In the genomic region with DNA sequence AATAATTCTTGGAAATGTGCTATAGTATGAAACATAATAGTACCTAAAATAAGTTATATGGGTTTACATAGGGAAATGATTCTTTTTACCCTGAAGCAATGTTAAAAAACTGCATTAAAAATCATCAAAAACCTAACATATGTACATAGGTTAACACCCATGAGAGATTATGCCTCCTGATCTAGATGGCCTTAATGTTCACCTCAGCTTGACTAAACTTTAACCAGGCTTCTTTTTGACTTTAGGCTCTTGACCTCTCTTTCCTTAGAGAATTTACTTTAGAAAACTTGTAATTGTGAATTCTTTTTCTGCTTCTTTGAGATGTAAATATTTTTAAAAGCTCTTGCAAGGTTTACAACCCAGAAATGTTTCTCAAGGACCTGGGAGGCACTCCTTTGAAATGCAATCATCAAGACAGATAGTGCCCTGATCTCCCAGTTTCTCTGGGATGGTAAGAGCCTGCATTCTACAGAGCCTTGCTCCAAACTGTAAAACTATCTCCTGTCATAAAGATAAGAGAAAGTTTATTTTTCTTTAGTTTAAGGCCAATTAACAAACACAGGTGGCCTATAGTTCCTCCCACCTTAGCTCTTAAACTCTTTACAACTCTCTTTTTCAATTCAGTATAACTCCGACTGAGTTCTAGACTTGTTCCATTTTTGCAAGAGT, we compare ENCODE assay signal across 18 cellular contexts.
DNase-seq lines count a peak whose midpoint lies in the region; ATAC-seq, FAIRE-seq and TF ChIP-seq lines count a peak whose summit lies in the region.
"Had no signal": no experiment of that assay in that cellular context is flagged by ENCODE, and none has a peak within 500 bp of the region (broad histone marks: within the 10 kb centered on the region; RNA-seq: fewer than 3 reads in every experiment).

No MANE protein-coding gene starts in this region.

- no peaks in the 10 kb centered on the region for H3K27me3 ChIP-seq in pancreas

- no peaks in the 10 kb centered on the region for H3K4me1 Mint-ChIP-seq in natural killer cell treated with Interleukin-12 subunit alpha and Interleukin-12 subunit beta and Interleukin-15 and Interleukin-18, amount 100 ng/mL, for 72 hours (ENCODE audit: low read depth in 2 of 2)

- H3K27me3 Mint-ChIP-seq in natural killer cell treated with Interleukin-12 subunit alpha and Interleukin-12 subunit beta and Interleukin-15 and Interleukin-18, amount 100 ng/mL, for 72 hours, result no peaks in the 10 kb centered on the region

- peak overlapping the region; percentile 53; the same call in 1 of the 2 replicates for H3K27ac ChIP-seq in HEK293 (ENCODE audit: extremely low read depth, low read depth, low read length)
- no peak overlapping the region for H3K27ac ChIP-seq in pancreas

- CTCF ChIA-PET in HEK293 (lab: Yijun Ruan, JAX), result interaction anchor here (0.5 to 0.7 kb wide), 4 partner anchors 39 to 1853 kb away, joined by 3 to 4 read pairs (median 3); no protein-coding TSS in a partner anchor

- H3K9me3 Mint-ChIP-seq in natural killer cell treated with Interleukin-12 subunit alpha and Interleukin-12 subunit beta and Interleukin-15 and Interleukin-18, amount 100 ng/mL, for 72 hours, result peaks cover 5% of the 10 kb centered on the region

- peak; percentile 43 for FAIRE-seq in pancreas (lab: Jason Lieb, UNC)

- H3K4me3 Mint-ChIP-seq in natural killer cell treated with Interleukin-12 subunit alpha and Interleukin-12 subunit beta and Interleukin-15 and Interleukin-18, amount 100 ng/mL, for 72 hours, result no peak overlapping the region
- H3K4me3 Mint-ChIP-seq: H9 had no signal

- ATAC-seq in pancreas, result no peak
- no peak for ATAC-seq in natural killer cell treated with Interleukin-12 subunit alpha and Interleukin-12 subunit beta and Interleukin-15 and Interleukin-18, amount 100 ng/mL, for 72 hours
- ATAC-seq: SK-N-SH treated with all-trans-retinoic acid at 6 μM for 48 hours had no signal

- TF ChIP-seq CTCF in HEK293 (tag by site-specific recombination; IDR thresholded peaks at IDR 0.05) (no peak), pancreas (IDR thresholded peaks at IDR 0.05) (no peak)

- intact Hi-C loops in pancreas (cut with DNase I), result no loop called here

- no peaks in the 10 kb centered on the region for H3K36me3 Mint-ChIP-seq in natural killer cell treated with Interleukin-12 subunit alpha and Interleukin-12 subunit beta and Interleukin-15 and Interleukin-18, amount 100 ng/mL, for 72 hours

- no peak overlapping the region for H3K27ac Mint-ChIP-seq in natural killer cell treated with Interleukin-12 subunit alpha and Interleukin-12 subunit beta and Interleukin-15 and Interleukin-18, amount 100 ng/mL, for 72 hours
- H3K27ac Mint-ChIP-seq: H9 had no signal

- H3K36me3 ChIP-seq in HEK293 (ENCODE audit: control insufficient read depth in 2 of 2, insufficient read depth in 1 of 2, low read length in 2 of 2) (no peaks in the 10 kb centered on the region), pancreas (no peaks in the 10 kb centered on the region)

- POLR2A ChIA-PET in HEK293 (lab: Yijun Ruan, JAX), result no interaction called here

- WGBS in pancreas, 2 donors, result 67 to 78% methylated on average over 1 of the region's 1 CpG

- H3K4me1 ChIP-seq in HEK293 (ENCODE audit: control insufficient read depth, insufficient read depth, low read length) (peaks cover 9% of the 10 kb centered on the region), pancreas (no peaks in the 10 kb centered on the region)

- H3K4me3 ChIP-seq in HEK293 (ENCODE audit: low read depth, low read length), result no peak overlapping the region
- H3K4me3 ChIP-seq in pancreas, result no peak overlapping the region

- H3K9me3 ChIP-seq in HEK293 (ENCODE audit: control insufficient read depth, insufficient read depth, low read depth, low read length) (no peaks in the 10 kb centered on the region), pancreas (no peaks in the 10 kb centered on the region)

- DNase-seq in amniotic epithelial cell (ENCODE audit: low read depth) (peak; percentile 12), iPS-NIHi7 (ENCODE audit: extremely low spot score) (peak; percentile 14), pancreas (no peak), NCI-H510A (lab: John Stamatoyannopoulos, UW) (no peak), germinal center (ENCODE audit: low spot score) (no peak)
- DNase-seq in natural killer cell treated with Interleukin-12 subunit alpha and Interleukin-12 subunit beta and Interleukin-15 and Interleukin-18, amount 100 ng/mL, for 72 hours (ENCODE audit: low spot score), result no peak
- DNase-seq in stimulated activated CD8-positive, alpha-beta memory T cell treated with anti-CD3 and anti-CD28 coated beads, Interleukin-4, amount 100 ng/mL, for 48 hours, result no peak
- DNase-seq: C1 segment of cervical spinal cord, DMS 273 treated with DMSO at 0.1 percent for 48 hours, H9, KBM-7, NCI-H1105, NCI-H1694, NCI-H2227 treated with DMSO at 0.1 percent for 48 hours, NCI-H524 treated with DMSO at 0.1 percent for 48 hours, SHP77 treated with DMSO at 0.1 percent for 48 hours had no signal

TF ChIP-seq in HEK293, 187 proteins besides CTCF, POLR2A, EP300 and RAD21:
- TF ChIP-seq SETDB1 (IDR thresholded peaks at IDR 0.05; ENCODE audit: insufficient read length, low read length) (no peak), GLIS1 (tag by site-specific recombination; IDR thresholded peaks at IDR 0.05) (peak; percentile 68), ZNF514 (tag by site-specific recombination; IDR thresholded peaks at IDR 0.05) (no peak), ZNF248 (tag by site-specific recombination; IDR thresholded peaks at IDR 0.05) (no peak), TCF7L2 (IDR thresholded peaks at IDR 0.05; ENCODE audit: borderline replicate concordance, low read depth, low read length) (peak; percentile 90), ZNF138 (tag by site-specific recombination; IDR thresholded peaks at IDR 0.05; ENCODE audit: borderline replicate concordance) (0 out of 2 replicates have a peak, but pooled peaks have one; percentile 6), FEZF1 (tag by site-specific recombination; IDR thresholded peaks at IDR 0.05) (0 out of 2 replicates have a peak, but pooled peaks have one; percentile 28), WT1 (tag by site-specific recombination; IDR thresholded peaks at IDR 0.05) (peak; percentile 95)
TF ChIP-seq in HEK293: peak in this region for 5.

Comparison
In these comparisons a context has a peak if more than half of its experiments do, and no peak if none do; other contexts are left out.
1. DNase-seq: peak in amniotic epithelial cell (single experiment) and iPS-NIHi7 (single experiment); none in pancreas (0 of 6), natural killer cell treated with Interleukin-12 subunit alpha and Interleukin-12 subunit beta and Interleukin-15 and Interleukin-18, amount 100 ng/mL, for 72 hours (single experiment), NCI-H510A (single experiment), stimulated activated CD8-positive, alpha-beta memory T cell treated with anti-CD3 and anti-CD28 coated beads, Interleukin-4, amount 100 ng/mL, for 48 hours (single experiment) and germinal center (single experiment).